Comparison of ENCODE assay signal across 11 cellular contexts in the genomic region with DNA sequence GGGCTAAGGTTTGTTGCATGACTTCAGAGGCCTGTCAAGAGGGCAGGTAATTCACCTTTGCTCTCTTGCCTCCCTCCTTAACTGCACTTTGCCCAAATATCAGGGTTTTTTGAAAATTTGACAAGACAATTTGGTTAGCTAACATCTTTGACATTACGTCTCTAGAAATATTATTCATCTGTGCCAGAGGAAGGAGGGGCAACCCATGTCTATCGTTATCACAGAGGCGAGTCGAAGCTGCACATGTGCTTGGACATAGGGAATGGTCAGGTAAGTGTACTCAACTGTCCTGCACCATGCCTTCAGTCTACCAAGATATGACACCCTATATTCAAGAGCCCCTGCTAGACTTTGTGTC. TPM values are rescaled to one million over a fixed set of nuclear protein-coding genes. Genes with fewer than 3 reads are reported as not detected.
A peak's percentile ranks its signal among the peaks of the same experiment; 100 is the strongest.
DNase-seq lines count a peak whose midpoint lies in the region; ATAC-seq and TF ChIP-seq lines count a peak whose summit lies in the region.
"Had no signal": no experiment of that assay in that cellular context is flagged by ENCODE, and none has a peak within 500 bp of the region (broad histone marks: within the 10 kb centered on the region; RNA-seq: fewer than 3 reads in every experiment).

No MANE protein-coding gene starts in this region.

- H3K27ac ChIP-seq in CD8-positive, alpha-beta memory T cell (ENCODE audit: low read depth, low read length) = peak overlapping the region; percentile 51
- no peak overlapping the region for H3K27ac ChIP-seq in Panc1 (ENCODE audit: low read length)

- H3K36me3 Mint-ChIP-seq in CD8-positive, alpha-beta memory T cell = peaks cover 0 to 40% (median 6%) of the 10 kb centered on the region in 3 donors
- peaks cover 19% of the 10 kb centered on the region for H3K36me3 Mint-ChIP-seq in effector memory CD8-positive, alpha-beta T cell (ENCODE audit: insufficient read depth)

- no peaks in the 10 kb centered on the region for H3K9me3 Mint-ChIP-seq in CD8-positive, alpha-beta memory T cell
- H3K9me3 Mint-ChIP-seq in effector memory CD8-positive, alpha-beta T cell = no peaks in the 10 kb centered on the region

- intact Hi-C loops in Panc1 (cut with micrococcal nuclease; ENCODE audit: unreplicated experiment) = loop anchor here (1.0 to 5.0 kb wide), 2 partner anchors 45 to 223 kb away; no protein-coding TSS in a partner anchor

- POLR2A ChIA-PET in CD8-positive, alpha-beta memory T cell (lab: Charles Lee) = no interaction called here
- POLR2A ChIA-PET in Panc1 (lab: Charles Lee) = interaction anchor here (0.6 kb wide), 1 partner anchor 327 kb away, joined by 3 read pairs; no protein-coding TSS in a partner anchor

- peaks cover 23% of the 10 kb centered on the region for H3K4me1 ChIP-seq in CD8-positive, alpha-beta memory T cell (ENCODE audit: insufficient read depth, low read length)
- H3K4me1 ChIP-seq in Panc1 (ENCODE audit: control insufficient read depth, insufficient read depth, low read length) (peaks cover 40% of the 10 kb centered on the region), skeletal muscle satellite cell (ENCODE audit: control insufficient read depth, insufficient read depth, low read length) (peaks cover 50% of the 10 kb centered on the region)

- no peak for ATAC-seq in Panc1
- ATAC-seq in effector memory CD8-positive, alpha-beta T cell (replicated peaks) = no peak
- ATAC-seq in HG03095 (IDR thresholded peaks at IDR 0.05; ENCODE audit: unreplicated experiment) = no peak
- no peak for ATAC-seq in HG02798 (IDR thresholded peaks at IDR 0.05; ENCODE audit: poor library complexity, unreplicated experiment)

- peak overlapping the region in 7 of 8 donors; percentile 9 to 90 (median 86) for H3K27ac Mint-ChIP-seq in CD8-positive, alpha-beta memory T cell
- H3K27ac Mint-ChIP-seq in effector memory CD8-positive, alpha-beta T cell = peak overlapping the region in 1 of 2 donors; percentile 88

- BruUV-seq in Panc1 (replicated peaks; lab: Mats Ljungman, UMichigan) = no TSS peak

- in situ Hi-C loops in Panc1 (cut with HindIII; ENCODE audit: low pct_unique_long_range_greater_than_20kb, low sequenced_read_pairs) = no loop called here

- no peaks in the 10 kb centered on the region for H3K9me3 ChIP-seq in CD8-positive, alpha-beta memory T cell (ENCODE audit: low read length)
- H3K9me3 ChIP-seq in Panc1 (ENCODE audit: control insufficient read depth, insufficient read depth, low read depth, low read length) (no peaks in the 10 kb centered on the region), skeletal muscle satellite cell (replicated peaks; ENCODE audit: low read length) (no peaks in the 10 kb centered on the region)

- peak; percentile 44; the same call in 1 of the 2 replicates for TF ChIP-seq CTCF in Panc1 (IDR thresholded peaks at IDR 0.05)

- H3K9ac ChIP-seq in skeletal muscle satellite cell (ENCODE audit: low read depth, low read length) = no peak overlapping the region

- H3K4me2 ChIP-seq in skeletal muscle satellite cell (ENCODE audit: low read length) = peak overlapping the region; percentile 79

- H3K4me3 ChIP-seq in CD8-positive, alpha-beta memory T cell (ENCODE audit: low read length) = peak overlapping the region; percentile 53
- H3K4me3 ChIP-seq in Panc1 (ENCODE audit: low read depth in 2 of 2, low read length in 2 of 2) (no peak overlapping the region), skeletal muscle satellite cell (ENCODE audit: low read length) (no peak overlapping the region)

- DNase-seq in CD8-positive, alpha-beta memory T cell = no peak
- DNase-seq in Panc1 (ENCODE audit: low read depth, low spot score) = no peak
- no peak for DNase-seq in effector memory CD8-positive, alpha-beta T cell
- DNase-seq in activated CD4-positive, CD25-positive, alpha-beta regulatory T cell treated with anti-CD3 and anti-CD28 coated beads, Interleukin-2, amount 50 U/mL, for 72 hours = no peak
- no peak for DNase-seq in cortex of kidney (lab: John Stamatoyannopoulos, UW)
- DNase-seq: NCI-H748 treated with DMSO at 0.1 percent for 48 hours had no signal

- H3K4me3 Mint-ChIP-seq in CD8-positive, alpha-beta memory T cell = peak overlapping the region in 6 of 7 donors; percentile 71 to 79 (median 76)
- peak overlapping the region; percentile 62 to 64 for H3K4me3 Mint-ChIP-seq in effector memory CD8-positive, alpha-beta T cell

- CTCF ChIA-PET in CD8-positive, alpha-beta memory T cell (lab: Charles Lee) = interaction anchor here (0.7 to 4.7 kb wide), 10 partner anchors 9 to 620 kb away, joined by 3 to 26 read pairs (median 4); a partner anchor contains a TSS
- CTCF ChIA-PET in Panc1 (lab: Charles Lee) = interaction anchor here (0.6 to 2.7 kb wide), 5 partner anchors 19 to 236 kb away, joined by 3 to 43 read pairs (median 3); no protein-coding TSS in a partner anchor

- peaks cover 5% of the 10 kb centered on the region for H3K36me3 ChIP-seq in CD8-positive, alpha-beta memory T cell (ENCODE audit: insufficient read depth, low read length)
- H3K36me3 ChIP-seq in Panc1 (ENCODE audit: control insufficient read depth, insufficient read depth, low read length) (peaks cover 22% of the 10 kb centered on the region), skeletal muscle satellite cell (ENCODE audit: insufficient read depth, low read length) (peaks cover 26% of the 10 kb centered on the region)

- H3K27me3 ChIP-seq in CD8-positive, alpha-beta memory T cell (ENCODE audit: insufficient read depth, low read length, poor library complexity, severe bottlenecking) = no peaks in the 10 kb centered on the region
- H3K27me3 ChIP-seq in Panc1 (ENCODE audit: control insufficient read depth, insufficient read depth, low read length) (no peaks in the 10 kb centered on the region), skeletal muscle satellite cell (ENCODE audit: control insufficient read depth, insufficient read depth, low read length) (no peaks in the 10 kb centered on the region)

- no peaks in the 10 kb centered on the region for H3K27me3 Mint-ChIP-seq in CD8-positive, alpha-beta memory T cell
- H3K27me3 Mint-ChIP-seq in effector memory CD8-positive, alpha-beta T cell = no peaks in the 10 kb centered on the region

- H3K4me1 Mint-ChIP-seq in CD8-positive, alpha-beta memory T cell = peaks cover 23 to 33% (median 30%) of the 10 kb centered on the region in 3 donors
- H3K4me1 Mint-ChIP-seq in effector memory CD8-positive, alpha-beta T cell (ENCODE audit: low read depth in 2 of 2) = peaks cover 23 to 30% of the 10 kb centered on the region in 2 donors

RNA-seq across cellular contexts. Expression of a gene that starts 3.7 kb away (rescaled TPM):
- total RNA-seq in CD8-positive, alpha-beta memory T cell = 10 to 100 TPM; 24.0 to 26.9 TPM
- polyA plus RNA-seq in CD8-positive, alpha-beta memory T cell = 16.3 TPM
- total RNA-seq in Panc1 (2021; ENCODE audit: unreplicated experiment) = 85.2 TPM
- 120 TPM for polyA plus RNA-seq in Panc1 (2012; ENCODE audit: insufficient read length)
- 28.4 and 32.5 TPM in 2 replicates for total RNA-seq in skeletal muscle satellite cell (2012; rRNA removed)

RNA-seq across cellular contexts. Expression of a gene that starts 18.1 kb away (rescaled TPM):
- not detected for total RNA-seq in CD8-positive, alpha-beta memory T cell
- polyA plus RNA-seq in CD8-positive, alpha-beta memory T cell = not detected
- 0.15 TPM for total RNA-seq in Panc1 (2021; ENCODE audit: unreplicated experiment)
- polyA plus RNA-seq in Panc1 (2012; ENCODE audit: insufficient read length) = 0.53 TPM
- total RNA-seq in skeletal muscle satellite cell (2012; rRNA removed) = not detected in 2 replicates
- total RNA-seq: H1, urinary bladder had no signal
- polyA plus RNA-seq: urinary bladder had no signal

RNA-seq across cellular contexts. Expression of a gene that starts 28.2 kb away (rescaled TPM):
- not detected for total RNA-seq in CD8-positive, alpha-beta memory T cell
- not detected for polyA plus RNA-seq in CD8-positive, alpha-beta memory T cell
- not detected for total RNA-seq in Panc1 (2021; ENCODE audit: unreplicated experiment)
- not detected for polyA plus RNA-seq in Panc1 (2012; ENCODE audit: insufficient read length)
- not detected in 2 replicates for total RNA-seq in skeletal muscle satellite cell (2012; rRNA removed)
- total RNA-seq: H1, urinary bladder had no signal
- polyA plus RNA-seq: H1, urinary bladder had no signal

RNA-seq across cellular contexts. Expression of a gene that starts 49.6 kb away (rescaled TPM):
- total RNA-seq in CD8-positive, alpha-beta memory T cell = 10 to 100 TPM; 31.3 to 32.7 TPM
- polyA plus RNA-seq in CD8-positive, alpha-beta memory T cell = 113 TPM
- 76.2 TPM for total RNA-seq in Panc1 (2021; ENCODE audit: unreplicated experiment)
- 61.8 TPM for polyA plus RNA-seq in Panc1 (2012; ENCODE audit: insufficient read length)
- total RNA-seq in skeletal muscle satellite cell (2012; rRNA removed) = 29.4 and 38.0 TPM in 2 replicates
